ENCODE assay signal across 10 cellular contexts in genomic region chr14:98137626-98138025, GRCh38.
DNase-seq lines count a peak whose midpoint lies in the region; ATAC-seq and TF ChIP-seq lines count a peak whose summit lies in the region.
"Had no signal": no experiment of that assay in that cellular context is flagged by ENCODE, and none has a peak within 500 bp of the region (broad histone marks: within the 10 kb centered on the region; RNA-seq: fewer than 3 reads in every experiment).

No MANE protein-coding gene starts in this region.

- ATAC-seq in WTC11: no peak

- H3K9ac ChIP-seq in endodermal cell (ENCODE audit: extremely low read depth, low read length, poor library complexity, severe bottlenecking): no peak overlapping the region

- no peak overlapping the region; the same call in 1 of the 2 replicates for H3K27ac Mint-ChIP-seq in WTC11
- H3K27ac Mint-ChIP-seq in endodermal cell: no peak overlapping the region

- H3K9me3 Mint-ChIP-seq in WTC11 (no peaks in the 10 kb centered on the region), endodermal cell (no peaks in the 10 kb centered on the region)

- H3K9me3 ChIP-seq in hepatocyte (ENCODE audit: low read depth) (no peaks in the 10 kb centered on the region), testis (no peaks in the 10 kb centered on the region), endodermal cell (ENCODE audit: control insufficient read depth, low read length) (no peaks in the 10 kb centered on the region)
- H3K9me3 ChIP-seq: Caco-2 had no signal

- no peak for TF ChIP-seq CTCF in AG10803 (conservative IDR thresholded peaks at IDR 0.05; ENCODE audit: low read length)
- no peak for TF ChIP-seq CTCF in WTC11 (IDR thresholded peaks at IDR 0.05)
- no peak for TF ChIP-seq CTCF in hepatocyte (IDR thresholded peaks at IDR 0.05; ENCODE audit: poor library complexity)
- no peak for TF ChIP-seq CTCF in testis (IDR thresholded peaks at IDR 0.05)
- no peak for TF ChIP-seq CTCF in endodermal cell (conservative IDR thresholded peaks at IDR 0.05)

- peaks cover 8% of the 10 kb centered on the region for H3K27me3 ChIP-seq in hepatocyte
- H3K27me3 ChIP-seq in testis: no peaks in the 10 kb centered on the region
- H3K27me3 ChIP-seq in endodermal cell (ENCODE audit: control insufficient read depth, insufficient read depth, low read length, poor library complexity, severe bottlenecking): no peaks in the 10 kb centered on the region

- intact Hi-C loops in testis (cut with DNase I; ENCODE audit: low total_unique reads): no loop called here

- peak; percentile 20 for DNase-seq in AG10803 (ENCODE audit: low read depth)
- peak; percentile 92 for DNase-seq in COR-L47 (lab: John Stamatoyannopoulos, UW)
- DNase-seq in WTC11 (ENCODE audit: low spot score): no peak
- DNase-seq in hepatocyte (ENCODE audit: low spot score): no peak
- DNase-seq in DMS 273 treated with DMSO at 0.1 percent for 48 hours (lab: John Stamatoyannopoulos, UW): no peak
- no peak for DNase-seq in dedifferentiated amniotic fluid mesenchymal stem cell (ENCODE audit: extremely low spot score)
- DNase-seq in testis: no peak
- no peak for DNase-seq in endodermal cell
- DNase-seq: Caco-2; stimulated activated CD4-positive, alpha-beta T cell treated with anti-CD3 and anti-CD28 coated beads, Interleukin-4, amount 100 ng/mL, for 24 hours had no signal

- H4K20me1 ChIP-seq in hepatocyte (ENCODE audit: insufficient read depth, poor library complexity, severe bottlenecking): no peaks in the 10 kb centered on the region

- H3K4me3 ChIP-seq in AG10803 (ENCODE audit: low read length) (no peak overlapping the region), hepatocyte (no peak overlapping the region), testis (no peak overlapping the region), endodermal cell (ENCODE audit: low read length) (no peak overlapping the region)

- TF ChIP-seq POLR2A in testis (IDR thresholded peaks at IDR 0.05): no peak

- CTCF ChIA-PET in WTC11 (lab: Charles Lee): interaction anchor here (0.7 to 2.1 kb wide), 2 partner anchors 26 to 159 kb away, joined by 3 to 12 read pairs; no protein-coding TSS in a partner anchor

- POLR2A ChIA-PET in WTC11 (lab: Charles Lee): no interaction called here

- H3K9me2 ChIP-seq in hepatocyte (replicated peaks; ENCODE audit: insufficient read depth): no peaks in the 10 kb centered on the region

- peaks cover 11% of the 10 kb centered on the region for H3K4me1 ChIP-seq in hepatocyte (ENCODE audit: insufficient read depth)
- no peaks in the 10 kb centered on the region for H3K4me1 ChIP-seq in testis
- peaks cover 11% of the 10 kb centered on the region for H3K4me1 ChIP-seq in endodermal cell (ENCODE audit: control insufficient read depth, insufficient read depth, low read length)
- H3K4me1 ChIP-seq: Caco-2 had no signal

- no peaks in the 10 kb centered on the region for H3K79me2 ChIP-seq in hepatocyte

- H3K4me2 ChIP-seq in hepatocyte: peak overlapping the region; percentile 65

- H3K4me3 Mint-ChIP-seq in WTC11: peak overlapping the region; percentile 43; the same call in 1 of the 2 replicates
- H3K4me3 Mint-ChIP-seq in endodermal cell: no peak overlapping the region

- H2AFZ ChIP-seq in hepatocyte: no peak overlapping the region

- no peak overlapping the region for H3K27ac ChIP-seq in hepatocyte
- no peak overlapping the region for H3K27ac ChIP-seq in testis
- no peak overlapping the region for H3K27ac ChIP-seq in endodermal cell (ENCODE audit: low read depth, low read length)

- peaks cover 32% of the 10 kb centered on the region for H3K4me1 Mint-ChIP-seq in WTC11
- peaks cover 23% of the 10 kb centered on the region for H3K4me1 Mint-ChIP-seq in endodermal cell

- WGBS in hepatocyte (ENCODE audit: low lambda C conversion rate, missing lambda C conversion rate): 27% methylated on average over 7 of the region's 7 CpGs
- WGBS in testis, 2 donors: 22 to 32% methylated on average over 7 of the region's 7 CpGs
- 60 to 69% methylated on average over 2 to 4 of the region's 7 CpGs for WGBS in endodermal cell (ENCODE audit: insufficient coverage in 1 of 2, insufficient read length in 1 of 2), 2 experiments

- H3K27me3 Mint-ChIP-seq in WTC11 (ENCODE audit: low read depth) (no peaks in the 10 kb centered on the region), endodermal cell (ENCODE audit: insufficient read depth) (no peaks in the 10 kb centered on the region)

- H3K36me3 Mint-ChIP-seq in WTC11 (no peaks in the 10 kb centered on the region), endodermal cell (ENCODE audit: low read depth) (no peaks in the 10 kb centered on the region)

- H3K36me3 ChIP-seq in hepatocyte (replicated peaks; ENCODE audit: insufficient read depth, low read depth): no peaks in the 10 kb centered on the region
- H3K36me3 ChIP-seq in testis (ENCODE audit: low read depth, missing control alignments): no peaks in the 10 kb centered on the region
- H3K36me3 ChIP-seq in endodermal cell (ENCODE audit: control insufficient read depth, insufficient read depth, low read length): no peaks in the 10 kb centered on the region

TF ChIP-seq in WTC11, 78 proteins besides CTCF, POLR2A, EP300 and RAD21 (continues in another document):
- TF ChIP-seq ZNF512 (CRISPR knock-in tag; IDR thresholded peaks at IDR 0.05; ENCODE audit: borderline replicate concordance) (no peak), SMAD4 (CRISPR knock-in tag; IDR thresholded peaks at IDR 0.05) (no peak), IRF1 (CRISPR knock-in tag; IDR thresholded peaks at IDR 0.05) (no peak), ZNF263 (CRISPR knock-in tag; IDR thresholded peaks at IDR 0.05; ENCODE audit: low read depth) (no peak), SMAD3 (CRISPR knock-in tag; IDR thresholded peaks at IDR 0.05; ENCODE audit: borderline replicate concordance) (no peak), ZNF532 (CRISPR knock-in tag; IDR thresholded peaks at IDR 0.05; ENCODE audit: borderline replicate concordance) (no peak), E2F1 (CRISPR knock-in tag; IDR thresholded peaks at IDR 0.05) (no peak)

Comparison
In these comparisons a context has a peak if more than half of its experiments do, and no peak if none do; other contexts are left out.
1. DNase-seq: peak in AG10803 (single experiment) and COR-L47 (single experiment); none in WTC11 (single experiment), hepatocyte (single experiment), DMS 273 treated with DMSO at 0.1 percent for 48 hours (single experiment), dedifferentiated amniotic fluid mesenchymal stem cell (single experiment), testis (single experiment) and endodermal cell (single experiment).